ENCODE assay signal across 30 cellular contexts in genomic region chr5:93346301-93346700, GRCh38.
"Had no signal": no experiment of that assay in that cellular context is flagged by ENCODE, and none has a peak within 500 bp of the region (broad histone marks: within the 10 kb centered on the region; RNA-seq: fewer than 3 reads in every experiment).

No MANE protein-coding gene starts in this region.

- H3K9me3 ChIP-seq: adrenal gland, body of pancreas, esophagus squamous epithelium, gastroesophageal sphincter had no signal

- H3K36me3 ChIP-seq: adrenal gland, esophagus squamous epithelium, gastroesophageal sphincter, heart right ventricle had no signal

- H2AFZ ChIP-seq: hepatocyte had no signal

- ATAC-seq: activated CD4-positive, alpha-beta T cell treated with anti-CD3 and anti-CD28 coated beads for 36 hours; activated CD8-positive, alpha-beta memory T cell treated with anti-CD3 and anti-CD28 coated beads, Interleukin-2, amount 10 ng/mL, durations not matched to agents 7 days and 5 days; activated CD8-positive, alpha-beta T cell treated with anti-CD3 and anti-CD28 coated beads, Interleukin-2, amount 10 ng/mL, durations not matched to agents 7 days and 5 days; activated naive CD8-positive, alpha-beta T cell treated with anti-CD3 and anti-CD28 coated beads, Interleukin-2, amount 50 U/mL, for 24 hours; body of pancreas; effector memory CD8-positive, alpha-beta T cell; gastroesophageal sphincter; heart right ventricle; T-helper 17 cell had no signal

- H3K4me2 ChIP-seq: hepatocyte had no signal

- H3K4me1 ChIP-seq: adrenal gland, body of pancreas, esophagus squamous epithelium, gastroesophageal sphincter, heart right ventricle had no signal

- DNase-seq: activated CD4-positive, alpha-beta memory T cell treated with anti-CD3 and anti-CD28 coated beads for 36 hours; activated CD4-positive, alpha-beta T cell treated with anti-CD3 and anti-CD28 coated beads for 36 hours; activated CD4-positive, alpha-beta T cell treated with anti-CD3 and anti-CD28 coated beads, Interleukin-2, amount 10 ng/mL, durations not matched to agents 24 days and 14 days; activated CD4-positive, CD25-positive, alpha-beta regulatory T cell; activated CD4-positive, CD25-positive, alpha-beta regulatory T cell treated with anti-CD3 and anti-CD28 coated beads, Interleukin-2, amount 50 U/mL, for 72 hours; activated CD8-positive, alpha-beta memory T cell treated with anti-CD3 and anti-CD28 coated beads, Interleukin-2, amount 10 ng/mL, durations not matched to agents 7 days and 5 days; activated CD8-positive, alpha-beta memory T cell treated with anti-CD3 and anti-CD28 coated beads, Interleukin-2, amount 50 U/mL, for 4 hours; activated CD8-positive, alpha-beta T cell treated with anti-CD3 and anti-CD28 coated beads, Interleukin-2, amount 10 ng/mL, durations not matched to agents 7 days and 5 days; activated effector memory CD4-positive, alpha-beta T cell treated with anti-CD3 and anti-CD28 coated beads, Interleukin-2, amount 50 U/mL, for 16 hours; activated naive CD4-positive, alpha-beta T cell treated with anti-CD3 and anti-CD28 coated beads for 36 hours; activated naive CD8-positive, alpha-beta T cell treated with anti-CD3 and anti-CD28 coated beads for 36 hours; activated naive CD8-positive, alpha-beta T cell treated with anti-CD3 and anti-CD28 coated beads, Interleukin-2, amount 50 U/mL, for 24 hours; activated T-cell treated with anti-CD3 and anti-CD28 coated beads, Interleukin-2, amount 50 U/mL, for 1 hour; activated T-cell treated with anti-CD3 and anti-CD28 coated beads, Interleukin-2, amount 50 U/mL, for 48 hours; adrenal gland; amygdala; aorta; body of pancreas; caudate nucleus; cortex of kidney; dermis blood vessel endothelial cell; effector CD4-positive, alpha-beta T cell; effector memory CD8-positive, alpha-beta T cell; esophagus squamous epithelium; foreskin melanocyte; heart right ventricle; T-helper 1 cell; T-helper 17 cell had no signal

- H3K4me3 ChIP-seq: adrenal gland, body of pancreas, esophagus squamous epithelium, gastroesophageal sphincter, heart right ventricle, hepatocyte had no signal

- H3K27me3 ChIP-seq: body of pancreas, esophagus squamous epithelium, gastroesophageal sphincter, hepatocyte had no signal

- H3K27ac ChIP-seq: adrenal gland, body of pancreas, esophagus squamous epithelium, gastroesophageal sphincter, heart right ventricle, hepatocyte had no signal
